16 cellular contexts compared by ENCODE assay signal in genomic region chr12:29547151-29547561, GRCh38. TPM values are rescaled to one million over a fixed set of nuclear protein-coding genes. Genes with fewer than 3 reads are reported as not detected.
DNase-seq lines count a peak whose midpoint lies in the region; ATAC-seq and TF ChIP-seq lines count a peak whose summit lies in the region.
"Had no signal": no experiment of that assay in that cellular context is flagged by ENCODE, and none has a peak within 500 bp of the region (broad histone marks: within the 10 kb centered on the region; RNA-seq: fewer than 3 reads in every experiment).

No MANE protein-coding gene starts in this region.

- no peak for ATAC-seq in GM21737 (IDR thresholded peaks at IDR 0.05; ENCODE audit: unreplicated experiment)
- ATAC-seq: natural killer cell treated with Interleukin-12 subunit alpha and Interleukin-12 subunit beta and Interleukin-15 and Interleukin-18, amount 100 ng/mL, for 72 hours; SK-N-SH treated with all-trans-retinoic acid at 6 μM for 48 hours had no signal

- no peaks in the 10 kb centered on the region for H3K9me3 ChIP-seq in MG63
- H3K9me3 ChIP-seq in esophagus muscularis mucosa, result no peaks in the 10 kb centered on the region

- peaks cover 3% of the 10 kb centered on the region for H3K9me3 Mint-ChIP-seq in nephron
- H3K9me3 Mint-ChIP-seq: natural killer cell treated with Interleukin-12 subunit alpha and Interleukin-12 subunit beta and Interleukin-15 and Interleukin-18, amount 100 ng/mL, for 72 hours had no signal

- peaks cover 13 to 29% (median 21%) of the 10 kb centered on the region in 4 donors for H3K4me1 ChIP-seq in esophagus muscularis mucosa

- no peaks in the 10 kb centered on the region for H3K27me3 Mint-ChIP-seq in nephron (ENCODE audit: low read depth)

- no peak for TF ChIP-seq POLR2A in esophagus muscularis mucosa (IDR thresholded peaks at IDR 0.05; ENCODE audit: low read depth)

- whole genome bisulfite sequencing in esophagus muscularis mucosa, result 25% methylated on average over 4 of the region's 4 CpGs

- CTCF ChIA-PET in HEK293T (lab: Yijun Ruan, JAX), result no interaction called here

- POLR2A ChIA-PET in HEK293T (lab: Yijun Ruan, JAX), result no interaction called here

- intact Hi-C loops in esophagus muscularis mucosa (cut with DNase I), result loop anchor here (5.0 kb wide), 1 partner anchor 235 kb away; the partner anchor contains the start of gene TMTC1

- peak overlapping the region; percentile 12 to 32 (median 20) for H3K27ac ChIP-seq in esophagus muscularis mucosa (replicated peaks in 1 of 4)
- H3K27ac ChIP-seq: brain microvascular endothelial cell had no signal

- TF ChIP-seq CTCF in esophagus muscularis mucosa (IDR thresholded peaks at IDR 0.05) (no peak), nephron (IDR thresholded peaks at IDR 0.05; ENCODE audit: unreplicated experiment in 3 of 3) (no peak), GM10266 (IDR thresholded peaks at IDR 0.05; ENCODE audit: control insufficient read depth, insufficient read depth, low read depth, missing control alignments) (no peak)

- H3K4me3 ChIP-seq in MG63 (no peak overlapping the region), esophagus muscularis mucosa (no peak overlapping the region)

- peak overlapping the region; percentile 30 to 71 (median 54) for H3K27ac Mint-ChIP-seq in nephron
- H3K27ac Mint-ChIP-seq: natural killer cell treated with Interleukin-12 subunit alpha and Interleukin-12 subunit beta and Interleukin-15 and Interleukin-18, amount 100 ng/mL, for 72 hours had no signal

- TF ChIP-seq EP300 in esophagus muscularis mucosa (IDR thresholded peaks at IDR 0.05), result no peak

- no peak overlapping the region for H3K4me3 Mint-ChIP-seq in nephron
- H3K4me3 Mint-ChIP-seq: natural killer cell treated with Interleukin-12 subunit alpha and Interleukin-12 subunit beta and Interleukin-15 and Interleukin-18, amount 100 ng/mL, for 72 hours had no signal

- DNase-seq in AG08396 (ENCODE audit: low spot score), result peak; percentile 56
- peak; percentile 67 for DNase-seq in MG63
- DNase-seq in esophagus muscularis mucosa (ENCODE audit: extremely low spot score), result no peak
- DNase-seq in HEK293T (ENCODE audit: extremely low spot score), result no peak
- no peak for DNase-seq in GM10266 (ENCODE audit: extremely low spot score)
- DNase-seq in stimulated activated CD4-positive, alpha-beta T cell treated with anti-CD3 and anti-CD28 coated beads, Interleukin-2, amount 100 ng/mL, for 48 hours, result no peak
- DNase-seq: brain microvascular endothelial cell; effector memory CD4-positive, alpha-beta T cell; KG1; NCI-H510A; right cardiac atrium; stimulated activated naive CD4-positive, alpha-beta T cell had no signal

- H3K36me3 Mint-ChIP-seq in nephron (ENCODE audit: low read depth), result no peaks in the 10 kb centered on the region
- H3K36me3 Mint-ChIP-seq: natural killer cell treated with Interleukin-12 subunit alpha and Interleukin-12 subunit beta and Interleukin-15 and Interleukin-18, amount 100 ng/mL, for 72 hours had no signal

- H3K4me1 Mint-ChIP-seq in nephron, result peaks cover 36% of the 10 kb centered on the region

- no peaks in the 10 kb centered on the region for H3K27me3 ChIP-seq in MG63
- H3K27me3 ChIP-seq in esophagus muscularis mucosa, result no peaks in the 10 kb centered on the region
- H3K27me3 ChIP-seq: brain microvascular endothelial cell had no signal

- H3K36me3 ChIP-seq in MG63, result no peaks in the 10 kb centered on the region
- H3K36me3 ChIP-seq in esophagus muscularis mucosa, result no peaks in the 10 kb centered on the region
- H3K36me3 ChIP-seq: brain microvascular endothelial cell had no signal

TF ChIP-seq in HEK293T, 16 proteins besides CTCF, POLR2A, EP300 and RAD21:
- no peak for TF ChIP-seq HDGF (IDR thresholded peaks at IDR 0.05; ENCODE audit: borderline replicate concordance)
- TF ChIP-seq CTBP1 (IDR thresholded peaks at IDR 0.05; ENCODE audit: borderline replicate concordance), result no peak
- TF ChIP-seq TARDBP (IDR thresholded peaks at IDR 0.05), result no peak
- no peak for TF ChIP-seq ELF4 (IDR thresholded peaks at IDR 0.05)
- TF ChIP-seq FOXA1 (IDR thresholded peaks at IDR 0.05), result no peak
TF ChIP-seq in HEK293T: peak in this region for 0.

RNA-seq across cellular contexts. Expression of gene OVCH1, which starts 49.7 kb away (rescaled TPM):
- not detected in 2 replicates for total RNA-seq in MG63 (2014; rRNA removed; shearing (Covaris generic); ENCODE audit: low replicate concordance)
- total RNA-seq in esophagus muscularis mucosa, result under 1 TPM in 2 of 4 donors, not detected in 2; 0.17 to 0.78 TPM
- total RNA-seq: natural killer cell treated with Interleukin-12 subunit alpha and Interleukin-12 subunit beta and Interleukin-15 and Interleukin-18, amount 100 ng/mL, for 72 hours had no signal

Comparison
In these comparisons a context has a peak if more than half of its experiments do, and no peak if none do; other contexts are left out.
1. DNase-seq: peak in AG08396 (single experiment) and MG63 (single experiment); none in esophagus muscularis mucosa (single experiment), HEK293T (single experiment), GM10266 (single experiment) and stimulated activated CD4-positive, alpha-beta T cell treated with anti-CD3 and anti-CD28 coated beads, Interleukin-2, amount 100 ng/mL, for 48 hours (0 of 2).